Comparison of ENCODE assay signal across 15 cellular contexts in the genomic region with DNA sequence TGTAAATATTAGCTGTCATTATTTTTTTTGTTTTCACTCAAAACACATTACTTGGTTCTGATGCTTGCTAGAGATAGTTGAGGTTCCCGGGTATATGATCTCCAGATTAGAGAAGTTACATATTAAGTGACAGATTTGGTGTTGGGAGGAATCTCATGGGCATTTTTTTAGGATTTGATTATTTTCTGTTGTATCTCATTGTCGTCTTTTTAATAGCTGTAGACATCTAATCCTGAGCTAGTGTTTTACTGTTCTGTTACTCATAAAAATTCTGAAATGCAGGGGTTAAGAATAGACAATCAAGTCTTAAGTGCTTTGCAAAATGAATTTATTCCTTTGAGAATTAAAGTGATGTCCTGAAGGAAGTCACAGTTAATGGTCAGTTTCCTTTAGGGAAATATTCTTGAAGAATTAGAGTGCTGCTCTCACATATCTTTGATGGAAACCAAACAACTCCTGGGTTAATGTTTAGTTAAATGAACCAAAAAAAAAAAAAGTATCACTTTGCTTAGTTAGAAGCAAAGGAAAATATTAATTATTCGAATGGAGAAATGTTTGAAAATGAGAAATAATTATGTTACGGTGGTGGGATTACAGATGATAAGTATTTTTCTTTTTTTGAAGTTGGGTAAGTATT.
"Had no signal": no experiment of that assay in that cellular context is flagged by ENCODE, and none has a peak within 500 bp of the region (broad histone marks: within the 10 kb centered on the region; RNA-seq: fewer than 3 reads in every experiment).

No MANE protein-coding gene starts in this region.

- H3K27ac ChIP-seq: psoas muscle, upper lobe of left lung had no signal

- H3K9me3 Mint-ChIP-seq: natural killer cell treated with Interleukin-12 subunit alpha and Interleukin-12 subunit beta and Interleukin-15 and Interleukin-18, amount 100 ng/mL, for 72 hours had no signal

- ATAC-seq: activated CD8-positive, alpha-beta T cell treated with anti-CD3 and anti-CD28 coated beads, Interleukin-2, amount 10 ng/mL, durations not matched to agents 7 days and 5 days; esophagus mucosa; natural killer cell treated with Interleukin-12 subunit alpha and Interleukin-12 subunit beta and Interleukin-15 and Interleukin-18, amount 100 ng/mL, for 72 hours; psoas muscle; sciatic nerve had no signal

- H3K27me3 Mint-ChIP-seq: natural killer cell treated with Interleukin-12 subunit alpha and Interleukin-12 subunit beta and Interleukin-15 and Interleukin-18, amount 100 ng/mL, for 72 hours; stimulated activated naive CD8-positive, alpha-beta T cell treated with anti-CD3 and anti-CD28 coated beads, Interleukin-15, Interleukin-2, amounts not matched to agents 100 ng/mL and 50 ng/mL, for 24 hours had no signal

- DNase-seq: activated CD4-positive, alpha-beta T cell treated with anti-CD3 and anti-CD28 coated beads for 48 hours; activated CD8-positive, alpha-beta memory T cell treated with anti-CD3 and anti-CD28 coated beads, Interleukin-2, amount 50 U/mL, for 4 hours; activated CD8-positive, alpha-beta T cell treated with anti-CD3 and anti-CD28 coated beads, Interleukin-2, amount 10 ng/mL, durations not matched to agents 7 days and 5 days; activated naive CD4-positive, alpha-beta T cell treated with anti-CD3 and anti-CD28 coated beads for 36 hours; hippocampal formation; occipital lobe; psoas muscle; upper lobe of left lung had no signal

- H3K36me3 ChIP-seq: upper lobe of left lung had no signal

- H3K27me3 ChIP-seq: upper lobe of left lung had no signal

- H3K4me3 ChIP-seq: psoas muscle, upper lobe of left lung had no signal

- H3K27ac Mint-ChIP-seq: activated CD8-positive, alpha-beta T cell treated with anti-CD3 and anti-CD28 coated beads, Interleukin-2, amount 10 ng/mL, durations not matched to agents 7 days and 5 days; activated naive CD4-positive, alpha-beta T cell treated with anti-CD3 and anti-CD28 coated beads for 36 hours; WTC11 had no signal

- FAIRE-seq: colon, keratinocyte had no signal

- H3K9me3 ChIP-seq: psoas muscle, upper lobe of left lung had no signal

- H3K4me3 Mint-ChIP-seq: activated CD8-positive, alpha-beta T cell treated with anti-CD3 and anti-CD28 coated beads, Interleukin-2, amount 10 ng/mL, durations not matched to agents 7 days and 5 days; activated naive CD4-positive, alpha-beta T cell treated with anti-CD3 and anti-CD28 coated beads for 36 hours; natural killer cell treated with Interleukin-12 subunit alpha and Interleukin-12 subunit beta and Interleukin-15 and Interleukin-18, amount 100 ng/mL, for 72 hours; stimulated activated naive CD8-positive, alpha-beta T cell treated with anti-CD3 and anti-CD28 coated beads, Interleukin-15, Interleukin-2, amounts not matched to agents 100 ng/mL and 50 ng/mL, for 24 hours; WTC11 had no signal

- H3K36me3 Mint-ChIP-seq: natural killer cell treated with Interleukin-12 subunit alpha and Interleukin-12 subunit beta and Interleukin-15 and Interleukin-18, amount 100 ng/mL, for 72 hours had no signal
